ENCODE assay signal across 7 cellular contexts in the genomic region with DNA sequence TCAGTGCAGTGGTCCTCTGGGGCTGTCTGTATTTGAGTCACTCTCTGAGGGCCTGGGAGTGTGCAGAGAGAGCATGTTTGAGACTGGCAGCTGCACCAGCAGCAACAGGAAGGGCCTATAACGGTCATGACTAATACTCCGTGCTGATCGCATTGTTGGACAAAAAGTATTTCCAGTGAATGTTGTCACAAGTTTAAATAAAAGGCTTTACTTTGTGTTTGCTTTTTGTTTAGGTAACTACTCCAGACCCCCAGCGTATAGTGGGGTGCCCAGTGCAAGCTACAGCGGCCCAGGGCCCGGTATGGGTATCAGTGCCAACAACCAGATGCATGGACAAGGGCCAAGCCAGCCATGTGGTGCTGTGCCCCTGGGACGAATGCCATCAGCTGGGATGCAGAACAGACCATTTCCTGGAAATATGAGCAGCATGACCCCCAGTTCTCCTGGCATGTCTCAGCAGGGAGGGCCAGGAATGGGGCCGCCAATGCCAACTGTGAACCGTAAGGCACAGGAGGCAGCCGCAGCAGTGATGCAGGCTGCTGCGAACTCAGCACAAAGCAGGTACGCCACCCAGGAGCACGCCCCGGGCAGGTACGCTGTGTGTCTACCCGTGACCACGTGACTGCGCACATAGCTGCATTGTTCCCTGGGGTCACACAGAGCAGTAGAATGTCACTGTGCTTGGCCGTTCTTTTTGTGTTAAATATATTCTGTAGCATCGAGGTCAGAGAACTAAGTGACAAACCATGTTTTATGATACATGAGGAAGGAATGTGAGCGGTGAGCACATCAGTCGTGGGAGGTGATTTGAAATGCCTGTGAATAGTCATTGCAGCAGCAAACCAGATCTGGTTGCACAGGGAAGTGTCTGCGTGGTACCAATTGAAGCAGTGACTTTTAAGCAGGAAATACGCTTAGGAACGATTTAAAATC.
DNase-seq lines count a peak whose midpoint lies in the region; ATAC-seq and TF ChIP-seq lines count a peak whose summit lies in the region.

No MANE protein-coding gene starts in this region.

- H3K27ac ChIP-seq in breast epithelium (peak overlapping the region; percentile 78 to 89), tibial artery (peak overlapping the region; percentile 74 to 77)

- H3K4me1 ChIP-seq in breast epithelium (peaks cover 6 to 19% of the 10 kb centered on the region in 2 donors), tibial artery (peaks cover 0 to 50% (median 39%) of the 10 kb centered on the region in 4 donors)

- peak overlapping the region in 1 of 3 donors; percentile 38 for H3K4me3 ChIP-seq in breast epithelium
- peak overlapping the region in 1 of 2 donors; percentile 23 for H3K4me3 ChIP-seq in tibial artery

- intact Hi-C loops in breast epithelium (cut with DNase I; ENCODE audit: low total_unique reads) (no loop called here), tibial artery (cut with DNase I; ENCODE audit: low total_unique reads) (no loop called here)

- H3K36me3 ChIP-seq in breast epithelium (no peaks in the 10 kb centered on the region), tibial artery (peaks cover 0 to 8% (median 8%) of the 10 kb centered on the region in 3 donors)

- no peak for TF ChIP-seq POLR2A in breast epithelium (IDR thresholded peaks at IDR 0.05)

- H3K9me3 ChIP-seq in breast epithelium (no peaks in the 10 kb centered on the region), tibial artery (no peaks in the 10 kb centered on the region)

- DNase-seq in NCI-H1694 (lab: John Stamatoyannopoulos, UW) (peak; percentile 87), breast epithelium (ENCODE audit: low spot score in 2 of 2) (peak in 1 of 2 donors; percentile 91), kidney tubule cell (ENCODE audit: low spot score) (peak; percentile 97), tibial artery (peak; percentile 47 to 88), HuH-7.5 (ENCODE audit: low spot score) (no peak)

- H3K27me3 ChIP-seq in breast epithelium (no peaks in the 10 kb centered on the region), tibial artery (no peaks in the 10 kb centered on the region)

- TF ChIP-seq CTCF in breast epithelium (IDR thresholded peaks at IDR 0.05) (no peak), tibial artery (IDR thresholded peaks at IDR 0.05) (no peak)

- no peak for ATAC-seq in GM21447 (IDR thresholded peaks at IDR 0.05; ENCODE audit: unreplicated experiment)
- no peak for ATAC-seq in GM18868 (IDR thresholded peaks at IDR 0.05; ENCODE audit: unreplicated experiment)
